In the genomic region with DNA sequence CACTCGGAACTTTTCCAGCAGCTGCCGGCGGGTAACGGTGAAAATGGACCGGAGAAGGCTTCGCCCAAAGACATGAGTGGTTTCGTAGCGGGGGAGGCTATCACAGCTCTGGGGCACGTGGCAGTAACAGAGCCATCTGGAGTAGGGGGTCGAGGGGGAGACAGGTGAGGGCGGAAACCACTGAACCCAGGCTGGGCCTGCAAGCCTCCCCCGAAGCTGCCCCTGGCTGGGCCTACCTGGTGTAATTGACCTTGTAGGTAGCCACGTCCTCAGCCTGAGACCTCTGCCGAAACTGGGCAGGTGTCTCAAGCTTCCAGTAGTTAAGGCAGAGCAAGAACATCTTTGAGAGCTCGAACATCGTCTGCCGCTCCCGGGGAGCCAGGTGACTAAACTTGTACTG, we compare ENCODE assay signal across 23 cellular contexts. TPM values are rescaled to one million over a fixed set of nuclear protein-coding genes. Genes with fewer than 3 reads are reported as not detected.
A peak's percentile ranks its signal among the peaks of the same experiment; 100 is the strongest.
DNase-seq lines count a peak whose midpoint lies in the region; ATAC-seq and TF ChIP-seq lines count a peak whose summit lies in the region.
"Had no signal": no experiment of that assay in that cellular context is flagged by ENCODE, and none has a peak within 500 bp of the region (broad histone marks: within the 10 kb centered on the region; RNA-seq: fewer than 3 reads in every experiment).

No MANE protein-coding gene starts in this region.

- H3K36me3 Mint-ChIP-seq in stimulated activated naive CD8-positive, alpha-beta T cell treated with anti-CD3 and anti-CD28 coated beads, Interleukin-15, Interleukin-2, amounts not matched to agents 100 ng/mL and 50 ng/mL, for 24 hours (ENCODE audit: low read depth) = peaks cover 37% of the 10 kb centered on the region
- peaks cover 16% of the 10 kb centered on the region for H3K36me3 Mint-ChIP-seq in brain
- peaks cover 10% of the 10 kb centered on the region for H3K36me3 Mint-ChIP-seq in activated CD8-positive, alpha-beta memory T cell treated with anti-CD3 and anti-CD28 coated beads, Interleukin-2, amount 10 ng/mL, durations not matched to agents 7 days and 5 days

- no peaks in the 10 kb centered on the region for H3K9me3 ChIP-seq in NT2/D1 (ENCODE audit: insufficient read depth, low read length)
- H3K9me3 ChIP-seq: mucosa of descending colon, neutrophil, thoracic aorta had no signal

- H3K36me3 ChIP-seq in NT2/D1 (ENCODE audit: insufficient read depth, insufficient read length, low read length) = peaks cover 79% of the 10 kb centered on the region
- H3K36me3 ChIP-seq: thoracic aorta had no signal

- CTCF ChIA-PET in activated CD8-positive, alpha-beta memory T cell treated with anti-CD3 and anti-CD28 coated beads, Interleukin-2, amount 10 ng/mL, durations not matched to agents 7 days and 5 days (lab: Charles Lee) = interaction anchor here (0.7 to 16.2 kb wide), 14 partner anchors 15 to 286 kb away, joined by 3 to 117 read pairs (median 4); a partner anchor contains a TSS

- H3K27me3 ChIP-seq in NT2/D1 (ENCODE audit: insufficient read depth, insufficient read length) = no peaks in the 10 kb centered on the region
- H3K27me3 ChIP-seq: hepatocyte, neutrophil had no signal

- no peak for ATAC-seq in stimulated activated naive CD8-positive, alpha-beta T cell treated with anti-CD3 and anti-CD28 coated beads, Interleukin-15, Interleukin-2, amounts not matched to agents 100 U/mL and 50 U/mL, for 24 hours
- no peak for ATAC-seq in activated CD8-positive, alpha-beta memory T cell treated with anti-CD3 and anti-CD28 coated beads, Interleukin-2, amount 10 ng/mL, durations not matched to agents 7 days and 5 days
- ATAC-seq: mucosa of descending colon; stimulated activated memory B cell treated with anti-CD40 and anti-IgM and Interleukin-4, amounts not matched to agents 10 μg/mL and 1 μg/mL and 100 μg/mL, for 72 hours had no signal

- H3K9ac ChIP-seq in NT2/D1 (ENCODE audit: insufficient read length, low read depth) = peak overlapping the region; percentile 36

- TF ChIP-seq CTCF in brain (conservative IDR thresholded peaks at IDR 0.05) = no peak

- H3K4me1 ChIP-seq in NT2/D1 (ENCODE audit: insufficient read depth, insufficient read length) = peaks cover 29% of the 10 kb centered on the region

- H3K27ac Mint-ChIP-seq in stimulated activated naive CD8-positive, alpha-beta T cell treated with anti-CD3 and anti-CD28 coated beads, Interleukin-15, Interleukin-2, amounts not matched to agents 100 ng/mL and 50 ng/mL, for 24 hours = no peak overlapping the region
- no peak overlapping the region for H3K27ac Mint-ChIP-seq in brain
- no peak overlapping the region for H3K27ac Mint-ChIP-seq in activated CD8-positive, alpha-beta memory T cell treated with anti-CD3 and anti-CD28 coated beads, Interleukin-2, amount 10 ng/mL, durations not matched to agents 7 days and 5 days
- H3K27ac Mint-ChIP-seq: immature natural killer cell; stimulated activated memory B cell treated with anti-CD40 and anti-IgM and Interleukin-4, amounts not matched to agents 10 μg/mL and 1 μg/mL and 100 μg/mL, for 72 hours had no signal

- no peaks in the 10 kb centered on the region for H3K9me3 Mint-ChIP-seq in stimulated activated naive CD8-positive, alpha-beta T cell treated with anti-CD3 and anti-CD28 coated beads, Interleukin-15, Interleukin-2, amounts not matched to agents 100 ng/mL and 50 ng/mL, for 24 hours
- no peaks in the 10 kb centered on the region for H3K9me3 Mint-ChIP-seq in brain
- H3K9me3 Mint-ChIP-seq in activated CD8-positive, alpha-beta memory T cell treated with anti-CD3 and anti-CD28 coated beads, Interleukin-2, amount 10 ng/mL, durations not matched to agents 7 days and 5 days (ENCODE audit: low read depth) = no peaks in the 10 kb centered on the region
- H3K9me3 Mint-ChIP-seq: activated naive CD8-positive, alpha-beta T cell treated with anti-CD3 and anti-CD28 coated beads for 36 hours; immature natural killer cell; stimulated activated memory B cell treated with anti-CD40 and anti-IgM and Interleukin-4, amounts not matched to agents 10 μg/mL and 1 μg/mL and 100 μg/mL, for 72 hours had no signal

- DNase-seq in stimulated activated naive CD8-positive, alpha-beta T cell treated with anti-CD3 and anti-CD28 coated beads, Interleukin-15, Interleukin-2, amounts not matched to agents 100 U/mL and 50 U/mL, for 24 hours = no peak
- DNase-seq in NT2/D1 (ENCODE audit: low read depth, low spot score) = no peak
- DNase-seq in activated CD8-positive, alpha-beta memory T cell treated with anti-CD3 and anti-CD28 coated beads for 24 hours = no peak
- no peak for DNase-seq in A172 (ENCODE audit: low spot score)
- no peak for DNase-seq in NCI-H146 treated with DMSO at 0.1 percent for 48 hours (lab: John Stamatoyannopoulos, UW; ENCODE audit: unreplicated experiment)
- no peak for DNase-seq in activated CD8-positive, alpha-beta memory T cell treated with anti-CD3 and anti-CD28 coated beads, Interleukin-2, amount 10 ng/mL, durations not matched to agents 7 days and 5 days
- DNase-seq: DMS79; effector CD4-positive, alpha-beta T cell; foreskin melanocyte; immature natural killer cell had no signal

- no peak overlapping the region for H3K4me3 ChIP-seq in NT2/D1 (ENCODE audit: insufficient read length, low read depth)
- H3K4me3 ChIP-seq: hepatocyte, mucosa of descending colon, PC-9, thoracic aorta had no signal

- peaks cover 41% of the 10 kb centered on the region for H3K4me1 Mint-ChIP-seq in stimulated activated naive CD8-positive, alpha-beta T cell treated with anti-CD3 and anti-CD28 coated beads, Interleukin-15, Interleukin-2, amounts not matched to agents 100 ng/mL and 50 ng/mL, for 24 hours (ENCODE audit: low read depth)
- H3K4me1 Mint-ChIP-seq in brain = peaks cover 38% of the 10 kb centered on the region
- H3K4me1 Mint-ChIP-seq in activated CD8-positive, alpha-beta memory T cell treated with anti-CD3 and anti-CD28 coated beads, Interleukin-2, amount 10 ng/mL, durations not matched to agents 7 days and 5 days = peaks cover 42% of the 10 kb centered on the region

- H3K27me3 Mint-ChIP-seq in stimulated activated naive CD8-positive, alpha-beta T cell treated with anti-CD3 and anti-CD28 coated beads, Interleukin-15, Interleukin-2, amounts not matched to agents 100 ng/mL and 50 ng/mL, for 24 hours = no peaks in the 10 kb centered on the region
- H3K27me3 Mint-ChIP-seq in brain = no peaks in the 10 kb centered on the region
- no peaks in the 10 kb centered on the region for H3K27me3 Mint-ChIP-seq in activated CD8-positive, alpha-beta memory T cell treated with anti-CD3 and anti-CD28 coated beads, Interleukin-2, amount 10 ng/mL, durations not matched to agents 7 days and 5 days
- H3K27me3 Mint-ChIP-seq: activated naive CD8-positive, alpha-beta T cell treated with anti-CD3 and anti-CD28 coated beads for 36 hours; stimulated activated memory B cell treated with anti-CD40 and anti-IgM and Interleukin-4, amounts not matched to agents 10 μg/mL and 1 μg/mL and 100 μg/mL, for 72 hours had no signal

- H3K4me3 Mint-ChIP-seq in stimulated activated naive CD8-positive, alpha-beta T cell treated with anti-CD3 and anti-CD28 coated beads, Interleukin-15, Interleukin-2, amounts not matched to agents 100 ng/mL and 50 ng/mL, for 24 hours = peak overlapping the region; percentile 5
- peak overlapping the region in 4 of 5 experiments; percentile 14 to 59 (median 51) for H3K4me3 Mint-ChIP-seq in brain
- H3K4me3 Mint-ChIP-seq in activated CD8-positive, alpha-beta memory T cell treated with anti-CD3 and anti-CD28 coated beads, Interleukin-2, amount 10 ng/mL, durations not matched to agents 7 days and 5 days = no peak overlapping the region

RNA-seq across cellular contexts. Expression of a gene that starts 1.9 kb away (rescaled TPM):
- polyA plus RNA-seq in brain (ENCODE audit: insufficient read depth, low read depth, low replicate concordance) = 19.4 TPM
- 19.9 and 22.3 TPM in 2 replicates for total RNA-seq in A172 (2014; rRNA removed; shearing (Covaris generic))
- total RNA-seq in activated CD8-positive, alpha-beta memory T cell treated with anti-CD3 and anti-CD28 coated beads, Interleukin-2, amount 10 ng/mL, durations not matched to agents 7 days and 5 days = 10 to 100 TPM; 49.0 to 58.2 TPM

RNA-seq across cellular contexts. Expression of a gene that starts 3.3 kb away (rescaled TPM):
- polyA plus RNA-seq in brain (ENCODE audit: insufficient read depth, low read depth, low replicate concordance) = 0.54 TPM
- total RNA-seq in A172 (2014; rRNA removed; shearing (Covaris generic)) = not detected in 2 replicates
- under 1 TPM in 1 of 2 experiments, not detected in 1; 0.58 TPM for total RNA-seq in activated CD8-positive, alpha-beta memory T cell treated with anti-CD3 and anti-CD28 coated beads, Interleukin-2, amount 10 ng/mL, durations not matched to agents 7 days and 5 days
- total RNA-seq: chondrocyte; hepatocyte; PC-9; pulmonary artery endothelial cell; skeletal muscle tissue; T-helper 1 cell treated with Interleukin-12 subunit alpha and Interleukin-12 subunit beta and Interleukin-4 antibody, amounts not matched to agents 30 ng/mL and 1 ng/mL, for 36 hours; thoracic aorta had no signal

RNA-seq across cellular contexts. Expression of a gene that starts 6.8 kb away (rescaled TPM):
- polyA plus RNA-seq in brain (ENCODE audit: insufficient read depth, low read depth, low replicate concordance) = 4.2 TPM
- total RNA-seq in A172 (2014; rRNA removed; shearing (Covaris generic)) = 7.8 and 10.0 TPM in 2 replicates
- 100 to 1,000 TPM in 1 of 2 experiments, 10 to 100 TPM in 1; 65.8 to 105 TPM for total RNA-seq in activated CD8-positive, alpha-beta memory T cell treated with anti-CD3 and anti-CD28 coated beads, Interleukin-2, amount 10 ng/mL, durations not matched to agents 7 days and 5 days

RNA-seq across cellular contexts. Expression of a gene that starts 21.0 kb away (rescaled TPM):
- polyA plus RNA-seq in brain (ENCODE audit: insufficient read depth, low read depth, low replicate concordance) = 0.48 TPM
- total RNA-seq in A172 (2014; rRNA removed; shearing (Covaris generic)) = not detected in 2 replicates
- under 1 TPM; 0.12 to 0.18 TPM for total RNA-seq in activated CD8-positive, alpha-beta memory T cell treated with anti-CD3 and anti-CD28 coated beads, Interleukin-2, amount 10 ng/mL, durations not matched to agents 7 days and 5 days
- total RNA-seq: pulmonary artery endothelial cell; T-helper 1 cell treated with Interleukin-12 subunit alpha and Interleukin-12 subunit beta and Interleukin-4 antibody, amounts not matched to agents 30 ng/mL and 1 ng/mL, for 36 hours; thoracic aorta had no signal

RNA-seq across cellular contexts. Expression of a gene that starts 35.5 kb away (rescaled TPM):
- polyA plus RNA-seq in brain (ENCODE audit: insufficient read depth, low read depth, low replicate concordance) = 255 TPM
- 96.9 and 131 TPM in 2 replicates for total RNA-seq in A172 (2014; rRNA removed; shearing (Covaris generic))
- total RNA-seq in activated CD8-positive, alpha-beta memory T cell treated with anti-CD3 and anti-CD28 coated beads, Interleukin-2, amount 10 ng/mL, durations not matched to agents 7 days and 5 days = 10 to 100 TPM; 86.9 to 99.4 TPM
